ENCODE assay signal across 1 cellular context in genomic region chr1:161165742-161166668, GRCh38.
TF ChIP-seq lines count a peak whose summit lies in the region.

PPOX (plus strand) TSS chr1:161166426; CDS start chr1:161166848, 422 bp downstream.

TF ChIP-seq in HepG2, 621 proteins besides CTCF, POLR2A, EP300 and RAD21 (continued from another document and continues in another):
- TF ChIP-seq ZXDC (CRISPR knock-in tag; IDR thresholded peaks at IDR 0.05), result no peak
- TF ChIP-seq ATF1 (CRISPR knock-in tag; IDR thresholded peaks at IDR 0.05), result peak; percentile 57
- no peak for TF ChIP-seq AKAP8 (CRISPR knock-in tag; IDR thresholded peaks at IDR 0.05)
- no peak for TF ChIP-seq WIZ (CRISPR knock-in tag; IDR thresholded peaks at IDR 0.05)
- no peak for TF ChIP-seq RAD51 (IDR thresholded peaks at IDR 0.05; ENCODE audit: borderline replicate concordance)
- TF ChIP-seq ZNF768 (CRISPR knock-in tag; IDR thresholded peaks at IDR 0.05), result 0 out of 2 replicates have a peak, but pooled peaks have one; percentile 32
- TF ChIP-seq, protein P1, sequence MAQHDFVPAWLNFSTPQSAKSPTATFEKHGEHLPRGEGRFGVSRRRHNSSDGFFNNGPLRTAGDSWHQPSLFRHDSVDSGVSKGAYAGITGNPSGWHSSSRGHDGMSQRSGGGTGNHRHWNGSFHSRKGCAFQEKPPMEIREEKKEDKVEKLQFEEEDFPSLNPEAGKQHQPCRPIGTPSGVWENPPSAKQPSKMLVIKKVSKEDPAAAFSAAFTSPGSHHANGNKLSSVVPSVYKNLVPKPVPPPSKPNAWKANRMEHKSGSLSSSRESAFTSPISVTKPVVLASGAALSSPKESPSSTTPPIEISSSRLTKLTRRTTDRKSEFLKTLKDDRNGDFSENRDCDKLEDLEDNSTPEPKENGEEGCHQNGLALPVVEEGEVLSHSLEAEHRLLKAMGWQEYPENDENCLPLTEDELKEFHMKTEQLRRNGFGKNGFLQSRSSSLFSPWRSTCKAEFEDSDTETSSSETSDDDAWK (CRISPR knock-in tag; IDR thresholded peaks at IDR 0.05), result no peak
- peak; percentile 75; the same call in 1 of the 2 replicates for TF ChIP-seq EED (CRISPR knock-in tag; IDR thresholded peaks at IDR 0.05)
- TF ChIP-seq TGIF2 (CRISPR knock-in tag; IDR thresholded peaks at IDR 0.05), result no peak
- no peak for TF ChIP-seq POLR2AphosphoS2 (IDR thresholded peaks at IDR 0.05; ENCODE audit: low read depth, low read length)
- no peak for TF ChIP-seq RARG (CRISPR knock-in tag; IDR thresholded peaks at IDR 0.05; ENCODE audit: low read depth)
- no peak for TF ChIP-seq TRIM22 (IDR thresholded peaks at IDR 0.05)
- TF ChIP-seq, protein P2, sequence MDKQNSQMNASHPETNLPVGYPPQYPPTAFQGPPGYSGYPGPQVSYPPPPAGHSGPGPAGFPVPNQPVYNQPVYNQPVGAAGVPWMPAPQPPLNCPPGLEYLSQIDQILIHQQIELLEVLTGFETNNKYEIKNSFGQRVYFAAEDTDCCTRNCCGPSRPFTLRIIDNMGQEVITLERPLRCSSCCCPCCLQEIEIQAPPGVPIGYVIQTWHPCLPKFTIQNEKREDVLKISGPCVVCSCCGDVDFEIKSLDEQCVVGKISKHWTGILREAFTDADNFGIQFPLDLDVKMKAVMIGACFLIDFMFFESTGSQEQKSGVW (CRISPR knock-in tag; IDR thresholded peaks at IDR 0.05; ENCODE audit: borderline replicate concordance), result no peak
- no peak for TF ChIP-seq ZNF3 (CRISPR knock-in tag; IDR thresholded peaks at IDR 0.05)
- TF ChIP-seq, protein P3, sequence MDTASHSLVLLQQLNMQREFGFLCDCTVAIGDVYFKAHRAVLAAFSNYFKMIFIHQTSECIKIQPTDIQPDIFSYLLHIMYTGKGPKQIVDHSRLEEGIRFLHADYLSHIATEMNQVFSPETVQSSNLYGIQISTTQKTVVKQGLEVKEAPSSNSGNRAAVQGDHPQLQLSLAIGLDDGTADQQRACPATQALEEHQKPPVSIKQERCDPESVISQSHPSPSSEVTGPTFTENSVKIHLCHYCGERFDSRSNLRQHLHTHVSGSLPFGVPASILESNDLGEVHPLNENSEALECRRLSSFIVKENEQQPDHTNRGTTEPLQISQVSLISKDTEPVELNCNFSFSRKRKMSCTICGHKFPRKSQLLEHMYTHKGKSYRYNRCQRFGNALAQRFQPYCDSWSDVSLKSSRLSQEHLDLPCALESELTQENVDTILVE (CRISPR knock-in tag; IDR thresholded peaks at IDR 0.05), result 0 out of 2 replicates have a peak, but pooled peaks have one; percentile 73
- peak; percentile 65; the same call in 1 of the 2 replicates for TF ChIP-seq ZNF670 (CRISPR knock-in tag; IDR thresholded peaks at IDR 0.05; ENCODE audit: borderline replicate concordance)
- no peak for TF ChIP-seq CEBPZ (IDR thresholded peaks at IDR 0.05; ENCODE audit: low read length)
- peak; percentile 71 for TF ChIP-seq SRSF1 (optimal IDR thresholded peaks at IDR 0.05; ENCODE audit: low read depth, low read length)
- TF ChIP-seq NFE2L2 (IDR thresholded peaks at IDR 0.05; ENCODE audit: low read length), result no peak
- no peak for TF ChIP-seq ZNF496 (CRISPR knock-in tag; IDR thresholded peaks at IDR 0.05; ENCODE audit: insufficient replicate concordance)
- TF ChIP-seq, protein P4, sequence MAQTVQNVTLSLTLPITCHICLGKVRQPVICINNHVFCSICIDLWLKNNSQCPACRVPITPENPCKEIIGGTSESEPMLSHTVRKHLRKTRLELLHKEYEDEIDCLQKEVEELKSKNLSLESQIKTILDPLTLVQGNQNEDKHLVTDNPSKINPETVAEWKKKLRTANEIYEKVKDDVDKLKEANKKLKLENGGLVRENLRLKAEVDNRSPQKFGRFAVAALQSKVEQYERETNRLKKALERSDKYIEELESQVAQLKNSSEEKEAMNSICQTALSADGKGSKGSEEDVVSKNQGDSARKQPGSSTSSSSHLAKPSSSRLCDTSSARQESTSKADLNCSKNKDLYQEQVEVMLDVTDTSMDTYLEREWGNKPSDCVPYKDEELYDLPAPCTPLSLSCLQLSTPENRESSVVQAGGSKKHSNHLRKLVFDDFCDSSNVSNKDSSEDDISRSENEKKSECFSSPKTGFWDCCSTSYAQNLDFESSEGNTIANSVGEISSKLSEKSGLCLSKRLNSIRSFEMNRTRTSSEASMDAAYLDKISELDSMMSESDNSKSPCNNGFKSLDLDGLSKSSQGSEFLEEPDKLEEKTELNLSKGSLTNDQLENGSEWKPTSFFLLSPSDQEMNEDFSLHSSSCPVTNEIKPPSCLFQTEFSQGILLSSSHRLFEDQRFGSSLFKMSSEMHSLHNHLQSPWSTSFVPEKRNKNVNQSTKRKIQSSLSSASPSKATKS (CRISPR knock-in tag; IDR thresholded peaks at IDR 0.05), result no peak
- TF ChIP-seq PBX2 (CRISPR knock-in tag; IDR thresholded peaks at IDR 0.05), result no peak
- TF ChIP-seq DMAP1 (CRISPR knock-in tag; IDR thresholded peaks at IDR 0.05), result no peak
- TF ChIP-seq JDP2 (CRISPR knock-in tag; IDR thresholded peaks at IDR 0.05; ENCODE audit: borderline replicate concordance), result no peak
- TF ChIP-seq ZNF615 (CRISPR knock-in tag; IDR thresholded peaks at IDR 0.05; ENCODE audit: borderline replicate concordance), result no peak
- TF ChIP-seq ZNF766 (CRISPR knock-in tag; IDR thresholded peaks at IDR 0.05; ENCODE audit: borderline replicate concordance), result no peak
- no peak for TF ChIP-seq TCF7 (IDR thresholded peaks at IDR 0.05; ENCODE audit: low read depth)
- TF ChIP-seq, protein P5, sequence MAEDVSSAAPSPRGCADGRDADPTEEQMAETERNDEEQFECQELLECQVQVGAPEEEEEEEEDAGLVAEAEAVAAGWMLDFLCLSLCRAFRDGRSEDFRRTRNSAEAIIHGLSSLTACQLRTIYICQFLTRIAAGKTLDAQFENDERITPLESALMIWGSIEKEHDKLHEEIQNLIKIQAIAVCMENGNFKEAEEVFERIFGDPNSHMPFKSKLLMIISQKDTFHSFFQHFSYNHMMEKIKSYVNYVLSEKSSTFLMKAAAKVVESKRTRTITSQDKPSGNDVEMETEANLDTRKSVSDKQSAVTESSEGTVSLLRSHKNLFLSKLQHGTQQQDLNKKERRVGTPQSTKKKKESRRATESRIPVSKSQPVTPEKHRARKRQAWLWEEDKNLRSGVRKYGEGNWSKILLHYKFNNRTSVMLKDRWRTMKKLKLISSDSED (CRISPR knock-in tag; IDR thresholded peaks at IDR 0.05), result no peak
- TF ChIP-seq, protein P6, sequence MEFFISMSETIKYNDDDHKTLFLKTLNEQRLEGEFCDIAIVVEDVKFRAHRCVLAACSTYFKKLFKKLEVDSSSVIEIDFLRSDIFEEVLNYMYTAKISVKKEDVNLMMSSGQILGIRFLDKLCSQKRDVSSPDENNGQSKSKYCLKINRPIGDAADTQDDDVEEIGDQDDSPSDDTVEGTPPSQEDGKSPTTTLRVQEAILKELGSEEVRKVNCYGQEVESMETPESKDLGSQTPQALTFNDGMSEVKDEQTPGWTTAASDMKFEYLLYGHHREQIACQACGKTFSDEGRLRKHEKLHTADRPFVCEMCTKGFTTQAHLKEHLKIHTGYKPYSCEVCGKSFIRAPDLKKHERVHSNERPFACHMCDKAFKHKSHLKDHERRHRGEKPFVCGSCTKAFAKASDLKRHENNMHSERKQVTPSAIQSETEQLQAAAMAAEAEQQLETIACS (CRISPR knock-in tag; IDR thresholded peaks at IDR 0.05), result no peak
- no peak for TF ChIP-seq ZFP62 (CRISPR knock-in tag; IDR thresholded peaks at IDR 0.05)
- TF ChIP-seq DPF2 (CRISPR knock-in tag; IDR thresholded peaks at IDR 0.05; ENCODE audit: borderline replicate concordance, low read depth), result no peak
- TF ChIP-seq TBX2 (CRISPR knock-in tag; IDR thresholded peaks at IDR 0.05; ENCODE audit: borderline replicate concordance), result peak; percentile 86
- TF ChIP-seq ZNF350 (CRISPR knock-in tag; IDR thresholded peaks at IDR 0.05; ENCODE audit: borderline replicate concordance, low read depth), result peak; percentile 53; the same call in 1 of the 2 replicates
- TF ChIP-seq, protein P7, sequence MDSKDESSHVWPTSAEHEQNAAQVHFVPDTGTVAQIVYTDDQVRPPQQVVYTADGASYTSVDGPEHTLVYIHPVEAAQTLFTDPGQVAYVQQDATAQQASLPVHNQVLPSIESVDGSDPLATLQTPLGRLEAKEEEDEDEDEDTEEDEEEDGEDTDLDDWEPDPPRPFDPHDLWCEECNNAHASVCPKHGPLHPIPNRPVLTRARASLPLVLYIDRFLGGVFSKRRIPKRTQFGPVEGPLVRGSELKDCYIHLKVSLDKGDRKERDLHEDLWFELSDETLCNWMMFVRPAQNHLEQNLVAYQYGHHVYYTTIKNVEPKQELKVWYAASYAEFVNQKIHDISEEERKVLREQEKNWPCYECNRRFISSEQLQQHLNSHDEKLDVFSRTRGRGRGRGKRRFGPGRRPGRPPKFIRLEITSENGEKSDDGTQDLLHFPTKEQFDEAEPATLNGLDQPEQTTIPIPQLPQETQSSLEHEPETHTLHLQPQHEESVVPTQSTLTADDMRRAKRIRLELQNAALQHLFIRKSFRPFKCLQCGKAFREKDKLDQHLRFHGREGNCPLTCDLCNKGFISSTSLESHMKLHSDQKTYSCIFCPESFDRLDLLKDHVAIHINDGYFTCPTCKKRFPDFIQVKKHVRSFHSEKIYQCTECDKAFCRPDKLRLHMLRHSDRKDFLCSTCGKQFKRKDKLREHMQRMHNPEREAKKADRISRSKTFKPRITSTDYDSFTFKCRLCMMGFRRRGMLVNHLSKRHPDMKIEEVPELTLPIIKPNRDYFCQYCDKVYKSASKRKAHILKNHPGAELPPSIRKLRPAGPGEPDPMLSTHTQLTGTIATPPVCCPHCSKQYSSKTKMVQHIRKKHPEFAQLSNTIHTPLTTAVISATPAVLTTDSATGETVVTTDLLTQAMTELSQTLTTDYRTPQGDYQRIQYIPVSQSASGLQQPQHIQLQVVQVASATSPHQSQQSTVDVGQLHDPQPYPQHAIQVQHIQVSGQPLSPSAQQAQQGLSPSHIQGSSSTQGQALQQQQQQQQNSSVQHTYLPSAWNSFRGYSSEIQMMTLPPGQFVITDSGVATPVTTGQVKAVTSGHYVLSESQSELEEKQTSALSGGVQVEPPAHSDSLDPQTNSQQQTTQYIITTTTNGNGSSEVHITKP (CRISPR knock-in tag; IDR thresholded peaks at IDR 0.05; ENCODE audit: low read depth), result no peak; the same call in 1 of the 2 replicates
- peak; percentile 52 for TF ChIP-seq YY1 (IDR thresholded peaks at IDR 0.05; ENCODE audit: insufficient read depth, insufficient replicate concordance, low read depth, low read length)
- TF ChIP-seq CEBPG (CRISPR knock-in tag; IDR thresholded peaks at IDR 0.05), result no peak
